In the genomic region with DNA sequence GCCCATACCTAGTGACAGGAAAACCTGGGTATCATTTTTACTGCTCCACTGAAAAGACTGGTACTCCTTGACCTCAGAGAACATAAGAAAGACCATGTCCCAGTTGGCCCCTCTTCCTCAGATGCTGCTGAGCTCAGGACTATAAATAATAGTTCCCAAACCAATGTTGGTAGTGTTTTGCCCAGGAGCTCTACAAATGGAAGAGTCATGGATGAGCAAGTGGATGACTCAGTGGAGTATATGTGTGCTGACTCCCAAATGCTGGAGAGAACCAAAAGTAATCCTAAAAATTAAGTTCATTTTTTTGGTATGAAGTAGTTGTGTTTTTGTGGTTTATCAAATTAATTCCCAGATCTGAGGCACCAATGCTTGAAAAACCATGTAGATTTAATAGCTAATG, we compare ENCODE assay signal across 16 cellular contexts.
"Had no signal": no experiment of that assay in that cellular context is flagged by ENCODE, and none has a peak within 500 bp of the region (broad histone marks: within the 10 kb centered on the region; RNA-seq: fewer than 3 reads in every experiment).

No MANE protein-coding gene starts in this region.

- H3K27ac ChIP-seq: epithelial cell of prostate, parathyroid adenoma, skin epidermis, tibial artery, vagina had no signal

- H3K36me3 ChIP-seq: tibial artery, vagina had no signal

- H3K79me2 ChIP-seq: parathyroid adenoma had no signal

- H3K27me3 ChIP-seq: tibial artery, vagina had no signal

- H3K4me3 ChIP-seq: lung, skin epidermis, tibial artery, vagina had no signal

- H3K9ac ChIP-seq: parathyroid adenoma had no signal

- ATAC-seq: activated T-helper 17 cell treated with anti-CD3 and anti-CD28 coated beads, Interleukin-2, amount 50 U/mL, for 72 hours; naive thymus-derived CD4-positive, alpha-beta T cell; WTC11 had no signal

- H3K27me3 Mint-ChIP-seq: activated T-helper 17 cell treated with anti-CD3 and anti-CD28 coated beads, Interleukin-2, amount 50 U/mL, for 72 hours; naive thymus-derived CD4-positive, alpha-beta T cell had no signal

- H3K9me3 ChIP-seq: tibial artery, vagina had no signal

- H3K36me3 Mint-ChIP-seq: naive thymus-derived CD4-positive, alpha-beta T cell; WTC11 had no signal

- H3K4me1 Mint-ChIP-seq: activated T-helper 17 cell treated with anti-CD3 and anti-CD28 coated beads, Interleukin-2, amount 50 U/mL, for 72 hours; naive thymus-derived CD4-positive, alpha-beta T cell; WTC11 had no signal

- H3K27ac Mint-ChIP-seq: activated naive CD4-positive, alpha-beta T cell treated with anti-CD3 and anti-CD28 coated beads for 36 hours; activated T-helper 17 cell treated with anti-CD3 and anti-CD28 coated beads, Interleukin-2, amount 50 U/mL, for 72 hours; naive thymus-derived CD4-positive, alpha-beta T cell; WTC11 had no signal

- DNase-seq: activated CD4-positive, alpha-beta T cell treated with anti-CD3 and anti-CD28 coated beads for 48 hours; activated naive CD4-positive, alpha-beta T cell treated with anti-CD3 and anti-CD28 coated beads for 36 hours; activated T-cell treated with anti-CD3 and anti-CD28 coated beads for 4 hours; central memory CD4-positive, alpha-beta T cell; effector memory CD4-positive, alpha-beta T cell; left cardiac atrium; naive thymus-derived CD4-positive, alpha-beta T cell; retina; tibial artery had no signal

- H3K4me1 ChIP-seq: parathyroid adenoma, tibial artery, vagina had no signal

- H2AFZ ChIP-seq: parathyroid adenoma had no signal

- H3K4me3 Mint-ChIP-seq: activated naive CD4-positive, alpha-beta T cell treated with anti-CD3 and anti-CD28 coated beads for 36 hours; activated T-helper 17 cell treated with anti-CD3 and anti-CD28 coated beads, Interleukin-2, amount 50 U/mL, for 72 hours; naive thymus-derived CD4-positive, alpha-beta T cell; WTC11 had no signal
